17 cellular contexts compared by ENCODE assay signal in genomic region chr9:131851414-131851813, GRCh38.
"Had no signal": no experiment of that assay in that cellular context is flagged by ENCODE, and none has a peak within 500 bp of the region (broad histone marks: within the 10 kb centered on the region; RNA-seq: fewer than 3 reads in every experiment).

No MANE protein-coding gene starts in this region.

- H3K27me3 Mint-ChIP-seq: stimulated activated memory B cell treated with anti-CD40 and anti-IgM and Interleukin-4, amounts not matched to agents 10 μg/mL and 1 μg/mL and 100 μg/mL, for 72 hours had no signal

- ATAC-seq: activated naive CD4-positive, alpha-beta T cell treated with anti-CD3 and anti-CD28 coated beads, Interleukin-2, amount 50 U/mL, for 72 hours; activated T-cell treated with anti-CD3 and anti-CD28 coated beads, Interleukin-2, amount 50 U/mL, for 72 hours; left ventricle myocardium superior; natural killer cell; stimulated activated memory B cell treated with anti-CD40 and anti-IgM and Interleukin-4, amounts not matched to agents 10 μg/mL and 1 μg/mL and 100 μg/mL, for 72 hours had no signal

- H3K27me3 ChIP-seq: colonic mucosa, neutrophil, thyroid gland had no signal

- H3K27ac Mint-ChIP-seq: activated naive CD4-positive, alpha-beta T cell treated with anti-CD3 and anti-CD28 coated beads, Interleukin-2, amount 50 U/mL, for 72 hours; activated T-cell treated with anti-CD3 and anti-CD28 coated beads, Interleukin-2, amount 50 U/mL, for 72 hours; memory B cell; natural killer cell; stimulated activated memory B cell treated with anti-CD40 and anti-IgM and Interleukin-4, amounts not matched to agents 10 μg/mL and 1 μg/mL and 100 μg/mL, for 72 hours had no signal

- H3K4me1 Mint-ChIP-seq: natural killer cell; stimulated activated memory B cell treated with anti-CD40 and anti-IgM and Interleukin-4, amounts not matched to agents 10 μg/mL and 1 μg/mL and 100 μg/mL, for 72 hours had no signal

- H3K9me3 ChIP-seq: colonic mucosa, esophagus squamous epithelium, neutrophil, thyroid gland had no signal

- H3K4me3 ChIP-seq: colonic mucosa, esophagus squamous epithelium, thyroid gland had no signal

- H3K36me3 Mint-ChIP-seq: activated naive CD4-positive, alpha-beta T cell treated with anti-CD3 and anti-CD28 coated beads, Interleukin-2, amount 50 U/mL, for 72 hours; memory B cell; natural killer cell; stimulated activated memory B cell treated with anti-CD40 and anti-IgM and Interleukin-4, amounts not matched to agents 10 μg/mL and 1 μg/mL and 100 μg/mL, for 72 hours had no signal

- H3K9me3 Mint-ChIP-seq: activated naive CD4-positive, alpha-beta T cell treated with anti-CD3 and anti-CD28 coated beads, Interleukin-2, amount 50 U/mL, for 72 hours; memory B cell; natural killer cell had no signal

- H3K4me3 Mint-ChIP-seq: activated T-cell treated with anti-CD3 and anti-CD28 coated beads, Interleukin-2, amount 50 U/mL, for 72 hours; memory B cell; natural killer cell; stimulated activated memory B cell treated with anti-CD40 and anti-IgM and Interleukin-4, amounts not matched to agents 10 μg/mL and 1 μg/mL and 100 μg/mL, for 72 hours had no signal

- H3K36me3 ChIP-seq: colonic mucosa, esophagus squamous epithelium, neutrophil, thyroid gland had no signal

- H3K4me1 ChIP-seq: colonic mucosa, parathyroid adenoma, thyroid gland had no signal

- DNase-seq: activated CD4-positive, alpha-beta T cell treated with anti-CD3 and anti-CD28 coated beads for 48 hours; activated CD8-positive, alpha-beta memory T cell treated with anti-CD3 and anti-CD28 coated beads, Interleukin-2, amount 50 U/mL, for 48 hours; activated gamma-delta T cell; activated T-cell treated with anti-CD3 and anti-CD28 coated beads, Interleukin-2, amount 50 U/mL, for 72 hours; colonic mucosa; effector CD4-positive, alpha-beta T cell; esophagus squamous epithelium; hypothalamus; left ventricle myocardium superior; natural killer cell; stimulated activated CD4-positive, alpha-beta T cell treated with anti-CD3 and anti-CD28 coated beads, Interleukin-2, amount 100 ng/mL, for 48 hours; thyroid gland had no signal

- H3K27ac ChIP-seq: colonic mucosa, esophagus squamous epithelium, neutrophil, parathyroid adenoma, thyroid gland had no signal
